12 cellular contexts compared by ENCODE assay signal in genomic region chr1:179417760-179418159, GRCh38. TPM values are rescaled to one million over a fixed set of nuclear protein-coding genes. Genes with fewer than 3 reads are reported as not detected.
A peak's percentile ranks its signal among the peaks of the same experiment; 100 is the strongest.
DNase-seq lines count a peak whose midpoint lies in the region; ATAC-seq, FAIRE-seq and TF ChIP-seq lines count a peak whose summit lies in the region.
"Not testable (repeated sequence)": the region's sequence is repeated elsewhere in the genome, so short reads cannot be mapped to it uniquely, and the experiment has no call there.
"Had no signal": no experiment of that assay in that cellular context is flagged by ENCODE, and none has a peak within 500 bp of the region (broad histone marks: within the 10 kb centered on the region; RNA-seq: fewer than 3 reads in every experiment).

No MANE protein-coding gene starts in this region.

- peaks cover 21% of the 10 kb centered on the region for H3K9me3 Mint-ChIP-seq in WTC11
- peaks cover 31% of the 10 kb centered on the region for H3K9me3 Mint-ChIP-seq in endodermal cell

- H3K9me3 ChIP-seq in endodermal cell (ENCODE audit: control insufficient read depth, low read length) = peaks cover 45% of the 10 kb centered on the region

- WGBS in endodermal cell (ENCODE audit: insufficient coverage in 1 of 2, insufficient read length in 1 of 2), 2 experiments = no CpG with 5 or more reads among the region's 3 CpGs

- not testable (repeated sequence) for ATAC-seq in WTC11

- peak; percentile 68 for FAIRE-seq in TTC549 (lab: Jason Lieb, UNC)

- H3K4me3 ChIP-seq in endodermal cell (ENCODE audit: low read length) = peak overlapping the region; percentile 68

- POLR2A ChIA-PET in WTC11 (lab: Charles Lee) = not testable (repeated sequence)

- not testable (repeated sequence) for H3K4me1 Mint-ChIP-seq in WTC11
- peaks cover 10% of the 10 kb centered on the region for H3K4me1 Mint-ChIP-seq in endodermal cell

- H3K27me3 ChIP-seq in endodermal cell (ENCODE audit: control insufficient read depth, insufficient read depth, low read length, poor library complexity, severe bottlenecking) = not testable (repeated sequence)

- not testable (repeated sequence) for DNase-seq in WTC11 (ENCODE audit: low spot score); endodermal cell

- not testable (repeated sequence) for H3K27me3 Mint-ChIP-seq in WTC11 (ENCODE audit: low read depth); endodermal cell (ENCODE audit: insufficient read depth)

- H3K4me1 ChIP-seq in endodermal cell (ENCODE audit: control insufficient read depth, insufficient read depth, low read length) = not testable (repeated sequence)

- H3K27ac Mint-ChIP-seq in WTC11, endodermal cell: not testable (repeated sequence)

- not testable (repeated sequence) for H3K4me3 Mint-ChIP-seq in WTC11, endodermal cell

- peak overlapping the region; percentile 19; the same call in 1 of the 2 replicates for H3K27ac ChIP-seq in VCaP
- H3K27ac ChIP-seq in endodermal cell (ENCODE audit: low read depth, low read length) = not testable (repeated sequence)

- H3K36me3 Mint-ChIP-seq in WTC11 (peaks cover 13% of the 10 kb centered on the region), endodermal cell (ENCODE audit: low read depth) (peaks cover 11% of the 10 kb centered on the region)

- CTCF ChIA-PET in WTC11 (lab: Charles Lee) = not testable (repeated sequence)

- not testable (repeated sequence) for H3K9ac ChIP-seq in endodermal cell (ENCODE audit: extremely low read depth, low read length, poor library complexity, severe bottlenecking)

- not testable (repeated sequence) for H3K36me3 ChIP-seq in endodermal cell (ENCODE audit: control insufficient read depth, insufficient read depth, low read length)

- TF ChIP-seq CTCF in VCaP (conservative IDR thresholded peaks at IDR 0.05); WTC11 (IDR thresholded peaks at IDR 0.05); endodermal cell (conservative IDR thresholded peaks at IDR 0.05): not testable (repeated sequence)

TF ChIP-seq in WTC11, 78 proteins besides CTCF, POLR2A, EP300 and RAD21:
- TF ChIP-seq HMGA2 (CRISPR knock-in tag; IDR thresholded peaks at IDR 0.05) = peak; percentile 92

RNA-seq across cellular contexts. Expression of gene AXDND1, which starts 52.0 kb away (rescaled TPM):
- total RNA-seq in WTC11 (2021) (0.18 TPM in 1 of 3 replicates, not detected in the others), endodermal cell (1 to 10 TPM in 1 of 2 donors, under 1 TPM in 1; 0.69 to 1.3 TPM)
- polyA plus RNA-seq in endodermal cell (2013, experiment 1 of 2) = not detected
- not detected for polyA plus RNA-seq in endodermal cell (2013, experiment 2 of 2)
- total RNA-seq: A172; A673; Caco-2; CD4-positive, CD25-positive, alpha-beta regulatory T cell; Daoy had no signal
- polyA plus RNA-seq: CD14-positive monocyte; CD4-positive, alpha-beta memory T cell; CD4-positive, CD25-positive, alpha-beta regulatory T cell; CD8-positive, alpha-beta memory T cell had no signal
